Comparison of ENCODE assay signal across 7 cellular contexts in the genomic region with DNA sequence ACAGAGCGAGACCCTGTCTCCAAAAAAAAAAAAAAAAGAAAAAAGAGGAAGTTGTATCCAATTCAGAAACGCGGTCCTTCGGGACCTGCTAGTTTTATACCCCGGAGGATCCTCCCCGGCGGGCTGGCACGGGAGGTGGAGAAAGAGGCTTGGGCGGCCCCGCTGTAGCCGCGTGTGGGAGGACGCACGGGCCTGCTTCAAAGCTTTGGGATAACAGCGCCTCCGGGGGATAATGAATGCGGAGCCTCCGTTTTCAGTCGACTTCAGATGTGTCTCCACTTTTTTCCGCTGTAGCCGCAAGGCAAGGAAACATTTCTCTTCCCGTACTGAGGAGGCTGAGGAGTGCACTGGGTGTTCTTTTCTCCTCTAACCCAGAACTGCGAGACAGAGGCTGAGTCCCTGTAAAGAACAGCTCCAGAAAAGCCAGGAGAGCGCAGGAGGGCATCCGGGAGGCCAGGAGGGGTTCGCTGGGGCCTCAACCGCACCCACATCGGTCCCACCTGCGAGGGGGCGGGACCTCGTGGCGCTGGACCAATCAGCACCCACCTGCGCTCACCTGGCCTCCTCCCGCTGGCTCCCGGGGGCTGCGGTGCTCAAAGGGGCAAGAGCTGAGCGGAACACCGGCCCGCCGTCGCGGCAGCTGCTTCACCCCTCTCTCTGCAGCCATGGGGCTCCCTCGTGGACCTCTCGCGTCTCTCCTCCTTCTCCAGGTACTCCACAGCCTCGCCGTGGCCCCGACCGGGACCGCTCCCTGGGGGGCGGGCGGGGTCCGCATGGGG. TPM values are rescaled to one million over a fixed set of nuclear protein-coding genes. Genes with fewer than 3 reads are reported as not detected.
DNase-seq lines count a peak whose midpoint lies in the region; ATAC-seq lines count a peak whose summit lies in the region.

Gene CDH3, plus strand, starts transcription at position 596 of the 779 bp plus-strand sequence. Its CDS starts 70 bp downstream, at position 666.

- H3K4me1 ChIP-seq in ES-I3 (ENCODE audit: insufficient read depth, low read length): peaks cover 28% of the 10 kb centered on the region

- no peaks in the 10 kb centered on the region for H3K9me3 ChIP-seq in ES-I3 (ENCODE audit: control insufficient read depth, insufficient read depth, low read length)

- POLR2A ChIA-PET in activated naive CD8-positive, alpha-beta T cell treated with anti-CD3 and anti-CD28 coated beads, Interleukin-2, amount 10 ng/mL, durations not matched to agents 7 days and 5 days (lab: Charles Lee): interaction anchor here (0.7 kb wide), 1 partner anchor 66 kb away, joined by 4 read pairs; no protein-coding TSS in a partner anchor

- ATAC-seq in activated naive CD8-positive, alpha-beta T cell treated with anti-CD3 and anti-CD28 coated beads, Interleukin-2, amount 10 ng/mL, durations not matched to agents 7 days and 5 days (ENCODE audit: low read depth): peak; percentile 38
- no peak for ATAC-seq in HG03354 (IDR thresholded peaks at IDR 0.05; ENCODE audit: poor library complexity, severe bottlenecking, unreplicated experiment)

- H3K36me3 ChIP-seq in ES-I3 (ENCODE audit: insufficient read depth, low read length): no peaks in the 10 kb centered on the region

- peaks cover 64% of the 10 kb centered on the region for H3K27me3 Mint-ChIP-seq in activated naive CD8-positive, alpha-beta T cell treated with anti-CD3 and anti-CD28 coated beads, Interleukin-2, amount 10 ng/mL, durations not matched to agents 7 days and 5 days

- no peaks in the 10 kb centered on the region for H3K36me3 Mint-ChIP-seq in activated naive CD8-positive, alpha-beta T cell treated with anti-CD3 and anti-CD28 coated beads, Interleukin-2, amount 10 ng/mL, durations not matched to agents 7 days and 5 days

- H3K4me1 Mint-ChIP-seq in activated naive CD8-positive, alpha-beta T cell treated with anti-CD3 and anti-CD28 coated beads, Interleukin-2, amount 10 ng/mL, durations not matched to agents 7 days and 5 days: peaks cover 9% of the 10 kb centered on the region

- DNase-seq in NCI-H1417 (lab: John Stamatoyannopoulos, UW) (peak; percentile 5 to 82 (median 72)), left kidney (ENCODE audit: low read depth, low spot score) (peak; percentile 84), epidermal melanocyte (ENCODE audit: insufficient read length, low spot score) (no peak)
- peak; percentile 42 for DNase-seq in activated naive CD8-positive, alpha-beta T cell treated with anti-CD3 and anti-CD28 coated beads, Interleukin-2, amount 10 ng/mL, durations not matched to agents 7 days and 5 days

- H3K9ac ChIP-seq in ES-I3 (ENCODE audit: low read depth, low read length): peak within 1 kb of the TSS; percentile 76

- H3K4me3 Mint-ChIP-seq in activated naive CD8-positive, alpha-beta T cell treated with anti-CD3 and anti-CD28 coated beads, Interleukin-2, amount 10 ng/mL, durations not matched to agents 7 days and 5 days: peak within 1 kb of the TSS; percentile 60

- no peak within 1 kb of the TSS for H3K27ac Mint-ChIP-seq in activated naive CD8-positive, alpha-beta T cell treated with anti-CD3 and anti-CD28 coated beads, Interleukin-2, amount 10 ng/mL, durations not matched to agents 7 days and 5 days

- no peaks in the 10 kb centered on the region for H3K9me3 Mint-ChIP-seq in activated naive CD8-positive, alpha-beta T cell treated with anti-CD3 and anti-CD28 coated beads, Interleukin-2, amount 10 ng/mL, durations not matched to agents 7 days and 5 days

- no peak within 1 kb of the TSS for H3K27ac ChIP-seq in temporal lobe (ENCODE audit: low read depth, low read length)

RNA-seq across cellular contexts. Expression of gene CDH3, which starts in this region (rescaled TPM):
- total RNA-seq in activated naive CD8-positive, alpha-beta T cell treated with anti-CD3 and anti-CD28 coated beads, Interleukin-2, amount 10 ng/mL, durations not matched to agents 7 days and 5 days: under 1 TPM; 0.28 to 0.51 TPM
- 10.1 TPM for total RNA-seq in temporal lobe

Comparison
In these comparisons a context has a peak if more than half of its experiments do, and no peak if none do; other contexts are left out.
1. Peak in DNase-seq and ATAC-seq in activated naive CD8-positive, alpha-beta T cell treated with anti-CD3 and anti-CD28 coated beads, Interleukin-2, amount 10 ng/mL, durations not matched to agents 7 days and 5 days; RNA of the gene not detected or under 1 TPM.